In the genomic region with DNA sequence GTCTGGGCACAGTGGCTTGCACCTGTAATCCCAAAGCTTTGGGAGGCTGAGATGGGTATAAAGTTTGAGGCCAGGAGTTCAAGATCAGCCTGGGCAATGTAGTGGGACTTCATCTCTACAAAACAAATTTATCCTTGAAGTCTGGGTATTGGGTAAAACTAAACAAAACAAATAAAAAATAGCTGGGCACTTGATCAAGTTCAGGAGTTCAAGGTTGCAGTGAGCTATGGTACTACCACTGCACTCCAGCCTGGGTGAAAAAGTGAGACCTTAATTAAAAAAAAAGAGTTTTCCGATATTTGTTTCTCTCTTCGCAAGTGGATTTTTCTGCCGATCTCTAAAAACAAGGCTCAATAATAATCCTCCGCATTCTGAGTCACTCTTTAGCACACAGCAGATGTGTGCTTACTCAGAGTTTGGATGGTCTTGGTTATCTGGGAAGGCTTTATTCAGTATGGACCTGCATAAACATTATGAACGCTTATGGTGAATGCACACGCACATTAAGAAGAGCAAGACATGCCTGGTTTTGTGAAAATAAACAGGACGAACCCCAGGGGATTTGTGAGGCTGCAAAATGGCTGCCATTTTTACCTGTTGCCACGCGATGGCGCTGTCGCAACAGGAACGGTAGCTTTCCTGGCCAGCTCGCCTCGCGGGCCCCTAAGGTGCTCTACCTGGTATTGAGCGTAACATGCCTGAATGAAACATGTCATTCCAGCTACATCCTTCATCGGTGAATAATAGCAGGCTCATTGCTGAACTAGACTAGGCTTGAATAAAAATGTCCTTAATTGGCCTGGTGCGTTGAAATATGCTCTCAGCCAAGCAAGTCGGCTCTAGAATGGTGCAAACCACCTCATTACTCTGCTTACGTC, we compare ENCODE assay signal across 8 cellular contexts. TPM values are rescaled to one million over a fixed set of nuclear protein-coding genes. Genes with fewer than 3 reads are reported as not detected.
DNase-seq lines count a peak whose midpoint lies in the region; ATAC-seq and TF ChIP-seq lines count a peak whose summit lies in the region.

No MANE protein-coding gene starts in this region.

- ATAC-seq in GM21529 (IDR thresholded peaks at IDR 0.05; ENCODE audit: unreplicated experiment) (peak; percentile 89), gastroesophageal sphincter (peak; percentile 55), aorta (ENCODE audit: low FRiP score) (no peak)

- H3K4me1 ChIP-seq in gastroesophageal sphincter (peaks cover 0 to 8% (median 0%) of the 10 kb centered on the region in 3 donors), parathyroid adenoma (no peaks in the 10 kb centered on the region), aorta (ENCODE audit: control insufficient read depth in 1 of 2, insufficient read depth in 2 of 2, low read length in 2 of 2) (no peaks in the 10 kb centered on the region)

- H3K4me2 ChIP-seq in parathyroid adenoma (ENCODE audit: low read length) = peak overlapping the region; percentile 50

- H3K4me3 ChIP-seq in gastroesophageal sphincter (peak overlapping the region in 1 of 2 donors; percentile 16), parathyroid adenoma (ENCODE audit: low read depth, low read length) (no peak overlapping the region), aorta (ENCODE audit: low read length in 2 of 2) (no peak overlapping the region)

- H2AFZ ChIP-seq in parathyroid adenoma = peak overlapping the region; percentile 56

- H3K9me3 ChIP-seq in gastroesophageal sphincter (no peaks in the 10 kb centered on the region), parathyroid adenoma (ENCODE audit: control insufficient read depth, low read length) (no peaks in the 10 kb centered on the region), aorta (ENCODE audit: control insufficient read depth, low read length) (no peaks in the 10 kb centered on the region)

- intact Hi-C loops in aorta (cut with DNase I) = loop anchor here in 1 of 2 donors (5.0 kb wide), 1 partner anchor 1624 kb away; no protein-coding TSS in a partner anchor

- TF ChIP-seq CTCF in gastroesophageal sphincter (IDR thresholded peaks at IDR 0.05) (peak; percentile 66 to 87 (median 73)), parathyroid adenoma (IDR thresholded peaks at IDR 0.05) (peak; percentile 88)

- TF ChIP-seq POLR2A in gastroesophageal sphincter (IDR thresholded peaks at IDR 0.05) = no peak

- H3K27me3 ChIP-seq in gastroesophageal sphincter = peaks cover 9% of the 10 kb centered on the region
- H3K27me3 ChIP-seq in parathyroid adenoma (ENCODE audit: control insufficient read depth, insufficient read depth, low read length) = no peaks in the 10 kb centered on the region
- H3K27me3 ChIP-seq in aorta (ENCODE audit: control insufficient read depth in 1 of 2, insufficient read depth in 2 of 2, low read length in 1 of 2) = no peaks in the 10 kb centered on the region

- H3K36me3 ChIP-seq in gastroesophageal sphincter (no peaks in the 10 kb centered on the region), parathyroid adenoma (ENCODE audit: control insufficient read depth, insufficient read depth, low read length) (no peaks in the 10 kb centered on the region), aorta (ENCODE audit: control insufficient read depth in 1 of 2, insufficient read depth in 2 of 2, low read length in 1 of 2) (no peaks in the 10 kb centered on the region)

- H3K27ac ChIP-seq in gastroesophageal sphincter (no peak overlapping the region), parathyroid adenoma (no peak overlapping the region), aorta (ENCODE audit: low read depth in 1 of 2, low read length in 2 of 2) (no peak overlapping the region)

- 20 to 22% methylated on average over 9 to 18 of the region's 20 CpGs for WGBS in gastroesophageal sphincter (ENCODE audit: low coverage in 1 of 2), 2 donors
- 12 to 14% methylated on average over 20 of the region's 20 CpGs for WGBS in aorta, 2 donors

- H3K9ac ChIP-seq in parathyroid adenoma = no peak overlapping the region

- peak; percentile 47 for DNase-seq in EH (ENCODE audit: low read depth)
- peak; percentile 39 to 50 for DNase-seq in Kasumi-1 (lab: John Stamatoyannopoulos, UW)
- peak; percentile 35 for DNase-seq in RPMI7951 (ENCODE audit: low read depth)
- peak; percentile 17 for DNase-seq in activated gamma-delta T cell treated with anti-CD3 and anti-CD28 coated beads, Interleukin-2, amount 50 U/mL, for 16 hours (ENCODE audit: low read depth)
- peak; percentile 41 to 80 for DNase-seq in aorta

- no peak for TF ChIP-seq EP300 in gastroesophageal sphincter (IDR thresholded peaks at IDR 0.05)

- no peaks in the 10 kb centered on the region for H3K79me2 ChIP-seq in parathyroid adenoma

RNA-seq across cellular contexts. Expression of a gene that starts 6.0 kb away (rescaled TPM):
- total RNA-seq in RPMI7951 (2014; rRNA removed; shearing (Covaris generic)) = not detected in 2 replicates
- total RNA-seq in gastroesophageal sphincter (under 1 TPM in 1 of 4 donors, not detected in 3; 0.08 TPM), aorta (not detected)
- polyA plus RNA-seq in aorta = not detected
